17 cellular contexts compared by ENCODE assay signal in the genomic region with DNA sequence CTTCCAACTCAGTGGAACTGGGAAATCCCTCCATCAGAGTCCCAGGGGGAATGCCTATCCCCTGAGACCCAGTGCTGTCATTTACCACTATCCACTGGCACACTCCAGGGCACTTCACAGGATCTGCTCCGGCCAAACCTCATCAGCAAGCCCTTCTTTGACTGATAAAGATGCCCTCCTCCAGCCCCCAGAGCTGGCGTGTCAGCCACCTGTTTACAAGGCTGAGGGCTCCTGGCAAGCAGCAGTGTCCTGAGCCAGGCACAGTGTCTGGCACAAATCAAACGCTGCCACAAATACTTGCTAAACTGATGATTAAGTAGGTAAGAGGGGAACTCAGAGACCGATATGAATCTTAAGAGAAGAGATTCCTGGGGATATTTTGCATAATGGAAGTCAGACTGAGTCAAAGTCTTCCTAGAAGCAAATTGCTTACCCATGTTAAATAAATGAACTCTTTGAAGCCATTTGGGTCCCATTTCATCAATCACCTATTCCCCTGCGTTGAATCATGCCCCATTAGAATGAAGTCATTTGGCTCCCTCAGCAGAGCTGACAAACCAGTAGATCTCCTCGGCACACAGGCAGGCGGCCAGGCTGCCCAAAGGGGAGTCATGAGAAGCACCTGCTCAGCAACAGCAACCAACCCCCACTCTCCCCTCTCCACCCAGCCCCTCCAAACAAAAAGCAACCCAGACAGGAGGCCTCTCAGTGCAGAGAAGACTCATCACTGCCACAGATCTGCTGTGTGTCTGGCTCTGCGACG.
DNase-seq lines count a peak whose midpoint lies in the region; ATAC-seq and TF ChIP-seq lines count a peak whose summit lies in the region.
"Had no signal": no experiment of that assay in that cellular context is flagged by ENCODE, and none has a peak within 500 bp of the region (broad histone marks: within the 10 kb centered on the region; RNA-seq: fewer than 3 reads in every experiment).

No MANE protein-coding gene starts in this region.

- no peak for ATAC-seq in sciatic nerve
- ATAC-seq in GM18870 (IDR thresholded peaks at IDR 0.05; ENCODE audit: unreplicated experiment), result no peak
- ATAC-seq in mucosa of descending colon, result no peak
- ATAC-seq: activated T-cell treated with anti-CD3 and anti-CD28 coated beads, Interleukin-2, amount 50 U/mL, for 4 hours had no signal

- peaks cover 55% of the 10 kb centered on the region for H3K36me3 Mint-ChIP-seq in endodermal cell (ENCODE audit: low read depth)

- H3K27me3 ChIP-seq in BE2C (no peaks in the 10 kb centered on the region), MG63 (no peaks in the 10 kb centered on the region), endodermal cell (ENCODE audit: control insufficient read depth, insufficient read depth, low read length, poor library complexity, severe bottlenecking) (no peaks in the 10 kb centered on the region)
- H3K27me3 ChIP-seq: SJSA1 had no signal

- no peak overlapping the region for H3K9ac ChIP-seq in endodermal cell (ENCODE audit: extremely low read depth, low read length, poor library complexity, severe bottlenecking)
- H3K9ac ChIP-seq: KMS-11, parathyroid adenoma had no signal

- H3K9me3 Mint-ChIP-seq in endodermal cell, result no peaks in the 10 kb centered on the region
- H3K9me3 Mint-ChIP-seq: activated CD4-positive, alpha-beta T cell treated with anti-CD3 and anti-CD28 coated beads, Interleukin-2, amount 10 ng/mL, durations not matched to agents 7 days and 5 days; activated T-cell treated with anti-CD3 and anti-CD28 coated beads, Interleukin-2, amount 50 U/mL, for 4 hours had no signal

- H3K4me1 ChIP-seq in BE2C (no peaks in the 10 kb centered on the region), endodermal cell (ENCODE audit: control insufficient read depth, insufficient read depth, low read length) (no peaks in the 10 kb centered on the region), mucosa of descending colon (ENCODE audit: low read depth) (no peaks in the 10 kb centered on the region)
- H3K4me1 ChIP-seq: SJSA1 had no signal

- intact Hi-C loops in sciatic nerve (cut with DNase I), result no loop called here
- intact Hi-C loops in mucosa of descending colon (cut with DNase I, micrococcal nuclease), result no loop called here

- H3K9me3 ChIP-seq in BE2C (no peaks in the 10 kb centered on the region), MG63 (no peaks in the 10 kb centered on the region), endodermal cell (ENCODE audit: control insufficient read depth, low read length) (no peaks in the 10 kb centered on the region), mucosa of descending colon (no peaks in the 10 kb centered on the region)
- H3K9me3 ChIP-seq: SJSA1 had no signal

- peaks cover 21% of the 10 kb centered on the region for H3K36me3 ChIP-seq in BE2C
- peaks cover 43% of the 10 kb centered on the region for H3K36me3 ChIP-seq in MG63
- H3K36me3 ChIP-seq in endodermal cell (ENCODE audit: control insufficient read depth, insufficient read depth, low read length), result peaks cover 45% of the 10 kb centered on the region
- no peaks in the 10 kb centered on the region for H3K36me3 ChIP-seq in mucosa of descending colon (ENCODE audit: low read depth)

- no peak overlapping the region for H3K27ac ChIP-seq in endodermal cell (ENCODE audit: low read depth, low read length)
- H3K27ac ChIP-seq: KMS-11, parathyroid adenoma, SJSA1 had no signal

- 95 to 97% methylated on average over 8 to 9 of the region's 9 CpGs for WGBS in endodermal cell (ENCODE audit: insufficient coverage in 1 of 2, insufficient read length in 1 of 2), 2 experiments

- no peak overlapping the region for H3K4me3 Mint-ChIP-seq in endodermal cell
- H3K4me3 Mint-ChIP-seq: activated CD4-positive, alpha-beta T cell treated with anti-CD3 and anti-CD28 coated beads, Interleukin-2, amount 10 ng/mL, durations not matched to agents 7 days and 5 days; activated T-cell treated with anti-CD3 and anti-CD28 coated beads, Interleukin-2, amount 50 U/mL, for 4 hours had no signal

- TF ChIP-seq CTCF in BE2C (IDR thresholded peaks at IDR 0.05; ENCODE audit: low read depth, low read length) (no peak), endodermal cell (conservative IDR thresholded peaks at IDR 0.05) (no peak), mucosa of descending colon (IDR thresholded peaks at IDR 0.05) (no peak)

- DNase-seq in BE2C (peak; percentile 43), MG63 (peak; percentile 19), endodermal cell (peak; percentile 47), myocyte (ENCODE audit: low read depth) (peak; percentile 47), NCI-H226 (no peak), sciatic nerve (ENCODE audit: low spot score) (no peak), mucosa of descending colon (no peak)
- DNase-seq: activated CD4-positive, alpha-beta T cell treated with anti-CD3 and anti-CD28 coated beads, Interleukin-2, amount 10 ng/mL, durations not matched to agents 7 days and 5 days; activated T-cell treated with anti-CD3 and anti-CD28 coated beads, Interleukin-2, amount 50 U/mL, for 4 hours; erythroblast; hippocampal formation; kidney glomerular epithelial cell; NCI-H1436 had no signal

- H3K4me1 Mint-ChIP-seq in endodermal cell, result peaks cover 2% of the 10 kb centered on the region
- H3K4me1 Mint-ChIP-seq: activated CD4-positive, alpha-beta T cell treated with anti-CD3 and anti-CD28 coated beads, Interleukin-2, amount 10 ng/mL, durations not matched to agents 7 days and 5 days had no signal

- peak overlapping the region; percentile 67 for H3K27ac Mint-ChIP-seq in endodermal cell
- H3K27ac Mint-ChIP-seq: activated CD4-positive, alpha-beta T cell treated with anti-CD3 and anti-CD28 coated beads, Interleukin-2, amount 10 ng/mL, durations not matched to agents 7 days and 5 days had no signal

- H3K4me3 ChIP-seq in BE2C (ENCODE audit: low read depth, low read length) (no peak overlapping the region), MG63 (no peak overlapping the region), endodermal cell (ENCODE audit: low read length) (no peak overlapping the region), mucosa of descending colon (no peak overlapping the region)
- H3K4me3 ChIP-seq: SJSA1 had no signal

- H3K27me3 Mint-ChIP-seq in endodermal cell (ENCODE audit: insufficient read depth), result no peaks in the 10 kb centered on the region
- H3K27me3 Mint-ChIP-seq: activated CD4-positive, alpha-beta T cell treated with anti-CD3 and anti-CD28 coated beads, Interleukin-2, amount 10 ng/mL, durations not matched to agents 7 days and 5 days had no signal

Comparison
In these comparisons a context has a peak if more than half of its experiments do, and no peak if none do; other contexts are left out.
1. DNase-seq: peak in BE2C (single experiment), MG63 (single experiment), endodermal cell (single experiment) and myocyte (single experiment); none in NCI-H226 (single experiment), sciatic nerve (single experiment) and mucosa of descending colon (0 of 3).